In genomic region chr6:44123544-44123943, GRCh38 we compare ENCODE assay signal across 15 cellular contexts. TPM values are rescaled to one million over a fixed set of nuclear protein-coding genes. Genes with fewer than 3 reads are reported as not detected.
DNase-seq lines count a peak whose midpoint lies in the region; ATAC-seq and TF ChIP-seq lines count a peak whose summit lies in the region.
"Had no signal": no experiment of that assay in that cellular context is flagged by ENCODE, and none has a peak within 500 bp of the region (broad histone marks: within the 10 kb centered on the region; RNA-seq: fewer than 3 reads in every experiment).

No MANE protein-coding gene starts in this region.

- peaks cover 17% of the 10 kb centered on the region; the same call in 1 of the 2 replicates for H4K20me1 ChIP-seq in GM23248 (ENCODE audit: insufficient read depth)

- peaks cover 95% of the 10 kb centered on the region for H3K79me2 ChIP-seq in GM23248 (ENCODE audit: insufficient read depth)

- no peak overlapping the region for H3K4me3 ChIP-seq in A673 (ENCODE audit: low read depth, low read length, poor library complexity, severe bottlenecking)
- no peak overlapping the region for H3K4me3 ChIP-seq in GM23248
- no peak overlapping the region for H3K4me3 ChIP-seq in muscle layer of colon (ENCODE audit: low read depth in 1 of 2, low read length in 2 of 2)
- H3K4me3 ChIP-seq: GM23338 had no signal

- peaks cover 76% of the 10 kb centered on the region for H3K4me1 Mint-ChIP-seq in activated naive CD8-positive, alpha-beta T cell treated with anti-CD3 and anti-CD28 coated beads, Interleukin-2, amount 50 U/mL, for 24 hours
- H3K4me1 Mint-ChIP-seq in CD14-positive monocyte = peaks cover 71% of the 10 kb centered on the region

- CTCF ChIA-PET in A673 (lab: Charles Lee) = no interaction called here

- peaks cover 25% of the 10 kb centered on the region for H3F3A ChIP-seq in GM23248 (ENCODE audit: insufficient read depth)

- H3K27ac ChIP-seq in A673 (ENCODE audit: low read depth, low read length, poor library complexity, severe bottlenecking) (peak overlapping the region; percentile 40), GM23248 (peak overlapping the region; percentile 18; the same call in 1 of the 2 replicates), muscle layer of colon (ENCODE audit: low read depth, low read length) (peak overlapping the region; percentile 35)
- H3K27ac ChIP-seq: brain microvascular endothelial cell had no signal

- POLR2A ChIA-PET in A673 (lab: Charles Lee; ENCODE audit: low non-redundant PET) = no interaction called here

- no peaks in the 10 kb centered on the region for H3K36me3 ChIP-seq in A673 (ENCODE audit: insufficient read depth, low read length, poor library complexity, severe bottlenecking)
- H3K36me3 ChIP-seq in GM23248 (ENCODE audit: low read depth) = no peaks in the 10 kb centered on the region
- no peaks in the 10 kb centered on the region for H3K36me3 ChIP-seq in muscle layer of colon (ENCODE audit: insufficient read depth, low read length)
- H3K36me3 ChIP-seq: brain microvascular endothelial cell had no signal

- no peak for DNase-seq in A673 (ENCODE audit: low spot score)
- no peak for DNase-seq in GM23248
- DNase-seq in activated naive CD8-positive, alpha-beta T cell treated with anti-CD3 and anti-CD28 coated beads, Interleukin-2, amount 50 U/mL, for 24 hours = no peak
- DNase-seq in COLO668 (lab: John Stamatoyannopoulos, UW; ENCODE audit: unreplicated experiment) = no peak
- no peak for DNase-seq in CD14-positive monocyte (ENCODE audit: low spot score)
- DNase-seq in G401 (ENCODE audit: low spot score) = no peak
- DNase-seq: brain microvascular endothelial cell, NCI-H1417 treated with DMSO at 0.1 percent for 48 hours, NCI-H748 treated with DMSO at 0.1 percent for 48 hours had no signal

- WGBS in GM23248 (ENCODE audit: low coverage in 1 of 2, low lambda C conversion rate in 2 of 2, missing lambda C conversion rate in 2 of 2), 2 experiments = 78 to 91% methylated on average over 2 of the region's 2 CpGs

- H3K36me3 Mint-ChIP-seq in activated naive CD8-positive, alpha-beta T cell treated with anti-CD3 and anti-CD28 coated beads, Interleukin-2, amount 50 U/mL, for 24 hours (ENCODE audit: low read depth) = peaks cover 20% of the 10 kb centered on the region
- H3K36me3 Mint-ChIP-seq in CD14-positive monocyte = peaks cover 12 to 17% of the 10 kb centered on the region in 2 donors

- peak overlapping the region; percentile 79 for H3K27ac Mint-ChIP-seq in activated naive CD8-positive, alpha-beta T cell treated with anti-CD3 and anti-CD28 coated beads, Interleukin-2, amount 50 U/mL, for 24 hours
- H3K27ac Mint-ChIP-seq in CD14-positive monocyte = peak overlapping the region in 1 of 7 donors; percentile 31
- H3K27ac Mint-ChIP-seq: GM23338 had no signal

- intact Hi-C loops in A673 (cut with micrococcal nuclease; ENCODE audit: unreplicated experiment) = no loop called here
- intact Hi-C loops in CD14-positive monocyte (cut with micrococcal nuclease) = no loop called here

- H3K9me2 ChIP-seq in GM23248 (ENCODE audit: insufficient read depth) = no peaks in the 10 kb centered on the region

- no peak overlapping the region for H3K4me2 ChIP-seq in GM23248 (ENCODE audit: unreplicated experiment)

- H3K27me3 ChIP-seq in A673 (replicated peaks; ENCODE audit: insufficient read depth, low read depth, low read length, poor library complexity) = no peaks in the 10 kb centered on the region
- H3K27me3 ChIP-seq in GM23248 (replicated peaks; ENCODE audit: insufficient read depth) = no peaks in the 10 kb centered on the region
- H3K27me3 ChIP-seq in muscle layer of colon (ENCODE audit: control insufficient read depth in 1 of 2, insufficient read depth in 2 of 2, low read length in 2 of 2) = no peaks in the 10 kb centered on the region
- H3K27me3 ChIP-seq: brain microvascular endothelial cell had no signal

- H3K4me3 Mint-ChIP-seq in activated naive CD8-positive, alpha-beta T cell treated with anti-CD3 and anti-CD28 coated beads, Interleukin-2, amount 50 U/mL, for 24 hours = peak overlapping the region; percentile 41
- H3K4me3 Mint-ChIP-seq in CD14-positive monocyte = no peak overlapping the region
- H3K4me3 Mint-ChIP-seq: GM23338 had no signal

- no peak for TF ChIP-seq CTCF in A673 (conservative IDR thresholded peaks at IDR 0.05; ENCODE audit: low read depth, low read length)
- no peak for TF ChIP-seq CTCF in CD14-positive monocyte (IDR thresholded peaks at IDR 0.05)

- in situ Hi-C loops in GM23248 (cut with MboI) = no loop called here
- in situ Hi-C loops in G401 (cut with HindIII; ENCODE audit: low sequenced_read_pairs) = no loop called here

- no peak overlapping the region for H3K9ac ChIP-seq in GM23248
- H3K9ac ChIP-seq in muscle layer of colon (ENCODE audit: low read length) = no peak overlapping the region

- H3K9me3 Mint-ChIP-seq in activated naive CD8-positive, alpha-beta T cell treated with anti-CD3 and anti-CD28 coated beads, Interleukin-2, amount 50 U/mL, for 24 hours = no peaks in the 10 kb centered on the region
- no peaks in the 10 kb centered on the region for H3K9me3 Mint-ChIP-seq in CD14-positive monocyte
- H3K9me3 Mint-ChIP-seq: GM23338 had no signal

- H3K27me3 Mint-ChIP-seq in activated naive CD8-positive, alpha-beta T cell treated with anti-CD3 and anti-CD28 coated beads, Interleukin-2, amount 50 U/mL, for 24 hours = no peaks in the 10 kb centered on the region
- H3K27me3 Mint-ChIP-seq in CD14-positive monocyte (ENCODE audit: low read depth in 3 of 3) = peaks cover 0 to 5% (median 4%) of the 10 kb centered on the region in 3 donors

- no peaks in the 10 kb centered on the region for H3K9me3 ChIP-seq in A673 (ENCODE audit: low read depth, low read length, poor library complexity, severe bottlenecking)
- H3K9me3 ChIP-seq in GM23248 (ENCODE audit: low read depth) = no peaks in the 10 kb centered on the region
- H3K9me3 ChIP-seq in muscle layer of colon (ENCODE audit: low read length) = no peaks in the 10 kb centered on the region

- BruUV-seq in A673 (replicated peaks; lab: Mats Ljungman, UMichigan) = no TSS peak

- peaks cover 40% of the 10 kb centered on the region for H3K4me1 ChIP-seq in A673 (ENCODE audit: insufficient read depth, low read length, poor library complexity, severe bottlenecking)
- peaks cover 64% of the 10 kb centered on the region for H3K4me1 ChIP-seq in GM23248 (ENCODE audit: insufficient read depth)
- peaks cover 57% of the 10 kb centered on the region for H3K4me1 ChIP-seq in muscle layer of colon (ENCODE audit: insufficient read depth, low read length)

- ATAC-seq in activated naive CD8-positive, alpha-beta T cell treated with anti-CD3 and anti-CD28 coated beads, Interleukin-2, amount 50 U/mL, for 24 hours = no peak
- ATAC-seq in HG03460 (IDR thresholded peaks at IDR 0.05; ENCODE audit: unreplicated experiment) = no peak
- ATAC-seq: GM23338 had no signal

- no peak overlapping the region for H2AFZ ChIP-seq in GM23248
- H2AFZ ChIP-seq: GM23338 had no signal

RNA-seq across cellular contexts. Expression of gene MRPL14, which starts 3.7 kb away (rescaled TPM):
- 78.8 and 80.4 TPM in 2 replicates for total RNA-seq in A673 (2021)
- total RNA-seq in GM23248 (2014; rRNA removed; shearing (Covaris generic)) = 47.6 and 64.7 TPM in 2 replicates
- polyA plus RNA-seq in GM23248 (2016; fragmentation: Nextera tagmentation; extraction: Ambion mirVana) = 91.2 and 98.0 TPM in 2 replicates
- 10 to 100 TPM; 78.2 to 91.5 TPM for polyA plus RNA-seq in CD14-positive monocyte
- 76.4 and 82.1 TPM in 2 replicates for total RNA-seq in G401 (2014; rRNA removed; shearing (Covaris generic))

RNA-seq across cellular contexts. Expression of gene TMEM63B, which starts 3.8 kb away (rescaled TPM):
- total RNA-seq in A673 (2021) = 32.0 and 34.2 TPM in 2 replicates
- 29.0 and 43.2 TPM in 2 replicates for total RNA-seq in GM23248 (2014; rRNA removed; shearing (Covaris generic))
- polyA plus RNA-seq in GM23248 (2016; fragmentation: Nextera tagmentation; extraction: Ambion mirVana) (14.1 and 14.3 TPM in 2 replicates), CD14-positive monocyte (1 to 10 TPM; 1.3 to 1.9 TPM)
- total RNA-seq in G401 (2014; rRNA removed; shearing (Covaris generic)) = 7.3 and 10.0 TPM in 2 replicates

RNA-seq across cellular contexts. Expression of gene CAPN11, which starts 35.1 kb away (rescaled TPM):
- not detected in 2 replicates for total RNA-seq in A673 (2021)
- total RNA-seq in GM23248 (2014; rRNA removed; shearing (Covaris generic)) = under 0.01 TPM in 1 of 2 replicates, not detected in the other
- polyA plus RNA-seq in GM23248 (2016; fragmentation: Nextera tagmentation; extraction: Ambion mirVana) (not detected in 2 replicates), CD14-positive monocyte (not detected)
- total RNA-seq in G401 (2014; rRNA removed; shearing (Covaris generic)) = not detected in 2 replicates
- total RNA-seq: epithelial cell of proximal tubule, HT-29 had no signal
- polyA plus RNA-seq: neural cell had no signal
